In the genomic region with DNA sequence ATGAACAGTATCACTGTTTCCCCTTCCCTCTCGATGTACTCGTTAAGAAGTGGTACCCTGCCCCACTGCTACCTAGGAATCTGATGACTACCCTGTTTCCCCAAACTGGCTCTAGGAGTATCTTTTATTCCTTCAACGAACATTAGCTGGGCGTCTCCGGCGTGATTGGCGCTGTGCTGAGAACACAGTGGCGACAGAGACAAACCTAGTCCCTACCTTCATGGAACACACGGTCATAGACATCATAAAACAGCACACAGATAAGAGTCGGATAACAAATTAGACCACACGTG, we compare ENCODE assay signal across 8 cellular contexts. TPM values are rescaled to one million over a fixed set of nuclear protein-coding genes. Genes with fewer than 3 reads are reported as not detected.
DNase-seq lines count a peak whose midpoint lies in the region; ATAC-seq, FAIRE-seq and TF ChIP-seq lines count a peak whose summit lies in the region.

No MANE protein-coding gene starts in this region.

- H3K27ac ChIP-seq in DND-41 (ENCODE audit: low read length) (peak overlapping the region; percentile 80), RWPE2 (ENCODE audit: poor library complexity, severe bottlenecking) (peak overlapping the region; percentile 55), esophagus squamous epithelium (peak overlapping the region; percentile 87 to 94 (median 94)), pancreas (peak overlapping the region; percentile 58 to 91 (median 78))

- H3K36me3 ChIP-seq in DND-41 (ENCODE audit: insufficient read depth, low read length), result peaks cover 30% of the 10 kb centered on the region
- peaks cover 32% of the 10 kb centered on the region for H3K36me3 ChIP-seq in RWPE2 (ENCODE audit: low read depth)
- H3K36me3 ChIP-seq in esophagus squamous epithelium, result peaks cover 0 to 24% (median 17%) of the 10 kb centered on the region in 3 donors
- no peaks in the 10 kb centered on the region for H3K36me3 ChIP-seq in pancreas

- no peak for FAIRE-seq in pancreas (lab: Jason Lieb, UNC)

- DNase-seq in DND-41, result no peak
- no peak for DNase-seq in RWPE2 (ENCODE audit: low spot score)
- DNase-seq in esophagus squamous epithelium (lab: John Stamatoyannopoulos, UW), result no peak
- peak in 1 of 6 donors; percentile 25 for DNase-seq in pancreas
- no peak for DNase-seq in NCI-H345 treated with DMSO at 0.1 percent for 48 hours (lab: John Stamatoyannopoulos, UW; ENCODE audit: unreplicated experiment)
- no peak for DNase-seq in HPDE6-E6E7 (ENCODE audit: extremely low spot score)

- ATAC-seq in DND-41 (ENCODE audit: insufficient read depth, low read depth) (no peak), RWPE2 (ENCODE audit: low read depth) (no peak), pancreas (no peak), GM19452 (IDR thresholded peaks at IDR 0.05; ENCODE audit: unreplicated experiment) (no peak), GM18517 (IDR thresholded peaks at IDR 0.05; ENCODE audit: unreplicated experiment) (no peak)

- peak overlapping the region; percentile 87 for H3K4me2 ChIP-seq in DND-41 (ENCODE audit: insufficient read depth, low read length)

- H4K20me1 ChIP-seq in DND-41 (ENCODE audit: insufficient read depth, low read length), result peaks cover 6% of the 10 kb centered on the region; the same call in 1 of the 2 replicates

- H3K9ac ChIP-seq in DND-41 (ENCODE audit: low read depth, low read length), result peak overlapping the region; percentile 76

- H3K79me2 ChIP-seq in DND-41 (ENCODE audit: insufficient read depth, low read length), result peaks cover 48% of the 10 kb centered on the region

- intact Hi-C loops in esophagus squamous epithelium (cut with DNase I), result no loop called here
- intact Hi-C loops in pancreas (cut with DNase I), result no loop called here

- TF ChIP-seq CTCF in DND-41 (IDR thresholded peaks at IDR 0.05; ENCODE audit: borderline replicate concordance, extremely low read depth, low read length, poor library complexity, severe bottlenecking) (peak; percentile 3), RWPE2 (IDR thresholded peaks at IDR 0.05; ENCODE audit: poor library complexity, severe bottlenecking) (no peak), esophagus squamous epithelium (IDR thresholded peaks at IDR 0.05) (no peak), pancreas (IDR thresholded peaks at IDR 0.05) (no peak)

- WGBS in esophagus squamous epithelium, 2 donors, result 0% methylated on average over 6 to 11 of the region's 11 CpGs
- WGBS in pancreas, 2 donors, result 0 to 1% methylated on average over 11 of the region's 11 CpGs

- H3K4me3 ChIP-seq in DND-41 (ENCODE audit: low read depth in 1 of 2, low read length in 2 of 2) (peak overlapping the region; percentile 49 to 74), RWPE2 (ENCODE audit: severe bottlenecking) (peak overlapping the region; percentile 73), esophagus squamous epithelium (peak overlapping the region; percentile 83 to 94 (median 88)), pancreas (peak overlapping the region; percentile 88 to 94 (median 92))

- no peaks in the 10 kb centered on the region for H3K27me3 ChIP-seq in DND-41 (ENCODE audit: insufficient read depth, low read length, poor library complexity)
- H3K27me3 ChIP-seq in RWPE2 (ENCODE audit: insufficient read depth, poor library complexity, severe bottlenecking), result peaks cover 24% of the 10 kb centered on the region
- peaks cover 0 to 37% (median 4%) of the 10 kb centered on the region in 4 donors for H3K27me3 ChIP-seq in esophagus squamous epithelium
- H3K27me3 ChIP-seq in pancreas, result no peaks in the 10 kb centered on the region

- peak overlapping the region; percentile 83 for H2AFZ ChIP-seq in DND-41 (ENCODE audit: low read depth, low read length)

- H3K9me3 ChIP-seq in DND-41 (ENCODE audit: insufficient read depth, low read length, severe bottlenecking), result no peaks in the 10 kb centered on the region
- H3K9me3 ChIP-seq in RWPE2 (ENCODE audit: severe bottlenecking), result no peaks in the 10 kb centered on the region
- no peaks in the 10 kb centered on the region for H3K9me3 ChIP-seq in esophagus squamous epithelium
- H3K9me3 ChIP-seq in pancreas, result no peaks in the 10 kb centered on the region

- TF ChIP-seq POLR2A in esophagus squamous epithelium (IDR thresholded peaks at IDR 0.05), result no peak

- H3K4me1 ChIP-seq in DND-41 (ENCODE audit: insufficient read depth, low read length), result peaks cover 26% of the 10 kb centered on the region
- H3K4me1 ChIP-seq in RWPE2 (ENCODE audit: insufficient read depth, poor library complexity, severe bottlenecking), result peaks cover 4% of the 10 kb centered on the region
- H3K4me1 ChIP-seq in esophagus squamous epithelium, result peaks cover 13 to 39% (median 26%) of the 10 kb centered on the region in 3 donors
- peaks cover 0 to 15% (median 7%) of the 10 kb centered on the region in 3 donors for H3K4me1 ChIP-seq in pancreas

RNA-seq across cellular contexts. Expression of gene SYMPK, which starts 0.7 kb away (rescaled TPM):
- total RNA-seq in esophagus squamous epithelium, result 10 to 100 TPM; 28.4 to 36.6 (median 31.6) TPM
- total RNA-seq in pancreas, result 10 to 100 TPM; 25.7 to 44.7 (median 28.5) TPM
- 100 to 1,000 TPM; 133 to 142 TPM for polyA plus RNA-seq in pancreas

RNA-seq across cellular contexts. Expression of gene FOXA3, which starts 1.9 kb away (rescaled TPM):
- total RNA-seq in esophagus squamous epithelium, result under 1 TPM in 1 of 4 donors, not detected in 3; 0.18 TPM
- 10 to 100 TPM; 20.6 to 45.0 (median 28.3) TPM for total RNA-seq in pancreas
- 10 to 100 TPM; 19.8 to 24.1 TPM for polyA plus RNA-seq in pancreas

RNA-seq across cellular contexts. Expression of gene IRF2BP1, which starts 23.7 kb away (rescaled TPM):
- total RNA-seq in esophagus squamous epithelium (10 to 100 TPM; 14.6 to 22.4 (median 20.0) TPM), pancreas (10 to 100 TPM; 10.0 to 19.4 (median 14.7) TPM)
- polyA plus RNA-seq in pancreas, result 10 to 100 TPM; 13.3 to 21.5 TPM

RNA-seq across cellular contexts. Expression of gene MYPOP, which starts 40.2 kb away (rescaled TPM):
- total RNA-seq in esophagus squamous epithelium (1 to 10 TPM; 2.3 to 5.7 (median 4.2) TPM), pancreas (1 to 10 TPM; 3.6 to 5.6 (median 4.4) TPM)
- polyA plus RNA-seq in pancreas, result 1 to 10 TPM; 5.2 to 6.9 TPM

RNA-seq across cellular contexts. Expression of gene RSPH6A, which starts 47.1 kb away (rescaled TPM):
- total RNA-seq in esophagus squamous epithelium (under 1 TPM in 1 of 4 donors, not detected in 3; 0.19 TPM), pancreas (under 1 TPM in 1 of 6 donors, not detected in 5; 0.08 TPM)
- polyA plus RNA-seq in pancreas, result under 1 TPM in 1 of 2 donors, not detected in 1; 0.08 TPM

Comparison
In these comparisons a context has a peak if more than half of its experiments do, and no peak if none do; other contexts are left out.
1. RNA of gene FOXA3, which starts 1.9 kb away (total RNA-seq): 20.6 to 45.0 TPM in pancreas; 0.18 TPM in esophagus squamous epithelium; every median in the first group is over 10 times any median in the second.
2. Peak in every context shown above with its lines, with median percentiles within 50 percentile points of each other: H3K27ac ChIP-seq and H3K4me3 ChIP-seq.